Comparison of ENCODE assay signal across 14 cellular contexts in the genomic region with DNA sequence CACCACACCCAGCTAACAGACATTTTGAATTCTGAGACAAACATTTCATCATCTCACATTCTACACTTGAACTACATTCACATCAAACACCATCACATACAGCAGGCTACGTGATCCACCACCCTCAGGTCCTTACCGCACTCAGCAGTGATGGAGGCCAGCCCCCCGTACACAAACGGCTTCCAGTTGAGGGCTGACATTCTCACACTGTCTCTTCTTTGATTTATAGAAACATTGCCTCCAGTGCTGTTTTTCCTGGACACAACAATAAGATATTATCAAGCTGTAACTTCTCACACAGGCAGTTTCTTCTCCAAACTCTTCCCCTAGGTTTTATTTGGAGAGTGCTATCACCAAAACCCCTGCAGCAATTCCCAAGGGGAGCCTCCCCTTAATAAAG.
"Had no signal": no experiment of that assay in that cellular context is flagged by ENCODE, and none has a peak within 500 bp of the region (broad histone marks: within the 10 kb centered on the region; RNA-seq: fewer than 3 reads in every experiment).

No MANE protein-coding gene starts in this region.

- H3K27ac ChIP-seq: SJCRH30, tibial artery had no signal

- H3K27me3 Mint-ChIP-seq: effector memory CD8-positive, alpha-beta T cell; memory B cell had no signal

- H3K4me3 Mint-ChIP-seq: activated naive CD4-positive, alpha-beta T cell treated with anti-CD3 and anti-CD28 coated beads for 36 hours; activated T-helper 1 cell treated with anti-CD3 and anti-CD28 coated beads, Interleukin-12 subunit alpha, Interleukin-12 subunit beta, Interleukin-2, Interleukin-4 antibody, amounts not matched to agents 30 ng/mL and 10 ng/mL and 1 ng/mL, durations not matched to agents 14 hours and 24 hours and 36 hours; effector memory CD8-positive, alpha-beta T cell; memory B cell; neural crest cell had no signal

- H3K4me1 ChIP-seq: SJCRH30 had no signal

- H3K27me3 ChIP-seq: pancreas, SJCRH30, tibial artery had no signal

- H3K9me3 Mint-ChIP-seq: activated naive CD4-positive, alpha-beta T cell treated with anti-CD3 and anti-CD28 coated beads for 36 hours; activated T-helper 1 cell treated with anti-CD3 and anti-CD28 coated beads, Interleukin-12 subunit alpha, Interleukin-12 subunit beta, Interleukin-2, Interleukin-4 antibody, amounts not matched to agents 30 ng/mL and 10 ng/mL and 1 ng/mL, durations not matched to agents 14 hours and 24 hours and 36 hours; effector memory CD8-positive, alpha-beta T cell; memory B cell; neural crest cell had no signal

- H3K9me3 ChIP-seq: pancreas, SJCRH30, tibial artery had no signal

- ATAC-seq: effector memory CD8-positive, alpha-beta T cell; pancreas had no signal

- H3K27ac Mint-ChIP-seq: activated naive CD4-positive, alpha-beta T cell treated with anti-CD3 and anti-CD28 coated beads for 36 hours; activated T-helper 1 cell treated with anti-CD3 and anti-CD28 coated beads, Interleukin-12 subunit alpha, Interleukin-12 subunit beta, Interleukin-2, Interleukin-4 antibody, amounts not matched to agents 30 ng/mL and 10 ng/mL and 1 ng/mL, durations not matched to agents 14 hours and 24 hours and 36 hours; effector memory CD8-positive, alpha-beta T cell; memory B cell had no signal

- DNase-seq: activated CD4-positive, alpha-beta T cell treated with anti-CD3 and anti-CD28 coated beads for 4 hours; activated naive CD4-positive, alpha-beta T cell treated with anti-CD3 and anti-CD28 coated beads for 36 hours; central memory CD4-positive, alpha-beta T cell; cortex of kidney; effector memory CD8-positive, alpha-beta T cell; pancreas; SJCRH30; stimulated activated CD4-positive, alpha-beta T cell treated with anti-CD3 and anti-CD28 coated beads, Interleukin-15, amount 100 ng/mL, for 24 hours; stimulated activated CD4-positive, alpha-beta T cell treated with anti-CD3 and anti-CD28 coated beads, Interleukin-4, amount 100 ng/mL, for 4 hours; T1000; tibial artery had no signal

- H3K4me3 ChIP-seq: pancreas, SJCRH30, tibial artery had no signal
